Comparison of ENCODE assay signal across 9 cellular contexts in the genomic region with DNA sequence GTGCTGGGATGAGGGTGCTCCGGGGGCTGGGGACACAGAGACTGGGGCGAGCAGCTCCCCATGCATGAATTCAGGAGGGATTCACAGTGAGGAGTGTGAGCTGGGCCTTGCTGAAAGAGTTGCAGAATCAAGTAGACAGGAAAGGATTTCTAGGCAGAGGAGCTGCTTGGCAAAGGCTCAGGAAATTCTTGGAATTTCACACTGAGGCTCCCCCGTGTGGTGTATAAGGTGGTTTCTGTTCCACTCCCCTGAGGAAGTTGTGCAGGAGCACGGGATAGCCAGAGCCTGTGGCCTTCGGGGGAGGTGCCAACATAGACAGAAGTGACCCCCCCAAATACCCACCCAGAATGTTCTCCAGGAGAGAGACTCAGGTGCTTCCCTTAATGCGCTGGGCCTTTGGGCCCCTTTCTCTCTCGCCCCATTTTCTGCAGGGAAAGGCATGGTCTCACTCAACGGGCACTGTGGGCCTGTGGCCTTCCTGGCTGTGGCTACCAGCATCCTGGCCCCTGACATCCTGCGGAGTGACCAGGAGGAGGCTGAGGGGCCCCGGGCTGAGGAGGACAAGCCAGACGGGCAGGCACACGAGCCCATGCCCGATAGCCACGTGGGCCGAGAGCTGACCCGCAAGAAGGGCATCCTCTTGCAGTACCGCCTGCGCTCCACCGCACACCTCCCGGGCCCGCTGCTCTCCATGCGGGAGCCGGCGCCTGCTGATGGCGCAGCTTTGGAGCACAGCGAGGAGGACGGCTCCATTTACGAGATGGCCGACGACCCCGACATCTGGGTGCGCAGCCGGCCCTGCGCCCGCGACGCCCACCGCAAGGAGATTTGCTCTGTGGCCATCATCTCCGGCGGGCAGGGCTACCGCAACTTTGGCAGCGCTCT. TPM values are rescaled to one million over a fixed set of nuclear protein-coding genes. Genes with fewer than 3 reads are reported as not detected.
A peak's percentile ranks its signal among the peaks of the same experiment; 100 is the strongest.
DNase-seq lines count a peak whose midpoint lies in the region; ATAC-seq and TF ChIP-seq lines count a peak whose summit lies in the region.
"Had no signal": no experiment of that assay in that cellular context is flagged by ENCODE, and none has a peak within 500 bp of the region (broad histone marks: within the 10 kb centered on the region; RNA-seq: fewer than 3 reads in every experiment).

No MANE protein-coding gene starts in this region.

- H3K4me1 ChIP-seq in SJCRH30 = peaks cover 3% of the 10 kb centered on the region; the same call in 1 of the 2 replicates

- DNase-seq in EH (ENCODE audit: low read depth) (peak; percentile 83), SJCRH30 (peak; percentile 60 to 78), fibroblast of villous mesenchyme (ENCODE audit: low read depth) (peak; percentile 67), omental fat pad (ENCODE audit: low spot score) (no peak), OCI-M2 (lab: John Stamatoyannopoulos, UW; ENCODE audit: unreplicated experiment) (no peak), germinal center (ENCODE audit: low spot score) (no peak)
- DNase-seq: NCI-H1436 had no signal

- TF ChIP-seq CTCF in fibroblast of villous mesenchyme (IDR thresholded peaks at IDR 0.05; ENCODE audit: insufficient read depth, low read depth, low read length) (peak; percentile 49), omental fat pad (IDR thresholded peaks at IDR 0.05) (no peak)

- H3K4me3 ChIP-seq in SJCRH30 (no peak overlapping the region), fibroblast of villous mesenchyme (ENCODE audit: low read depth, low read length) (no peak overlapping the region)

- H3K27ac ChIP-seq in SJCRH30 = no peak overlapping the region

- H3K27me3 ChIP-seq in SJCRH30 = no peaks in the 10 kb centered on the region

- H3K36me3 ChIP-seq in SJCRH30 = no peaks in the 10 kb centered on the region

- no peaks in the 10 kb centered on the region for H3K9me3 ChIP-seq in SJCRH30 (replicated peaks)

- ATAC-seq in omental fat pad (ENCODE audit: low FRiP score) (peak; percentile 33), GM18909 (IDR thresholded peaks at IDR 0.05; ENCODE audit: poor library complexity, unreplicated experiment) (no peak), HG03354 (IDR thresholded peaks at IDR 0.05; ENCODE audit: poor library complexity, severe bottlenecking, unreplicated experiment) (no peak)

RNA-seq across cellular contexts. Expression of gene ACTL8, which starts 58.5 kb away (rescaled TPM):
- 0.08 and 0.13 TPM in 2 replicates for total RNA-seq in SJCRH30 (2014; rRNA removed; shearing (Covaris generic))
- total RNA-seq in fibroblast of villous mesenchyme (not detected in 2 replicates), omental fat pad (not detected)

Comparison
In these comparisons a context has a peak if more than half of its experiments do, and no peak if none do; other contexts are left out.
1. DNase-seq: peak in EH (single experiment), SJCRH30 (2 of 2) and fibroblast of villous mesenchyme (single experiment); none in omental fat pad (single experiment), OCI-M2 (single experiment) and germinal center (single experiment).